8 cellular contexts compared by ENCODE assay signal in genomic region chr6:144104898-144105487, GRCh38. TPM values are rescaled to one million over a fixed set of nuclear protein-coding genes. Genes with fewer than 3 reads are reported as not detected.
DNase-seq lines count a peak whose midpoint lies in the region; ATAC-seq, FAIRE-seq and TF ChIP-seq lines count a peak whose summit lies in the region.

No MANE protein-coding gene starts in this region.

- TF ChIP-seq CTCF in colonic mucosa (IDR thresholded peaks at IDR 0.05) (peak; percentile 55), lower lobe of right lung (IDR thresholded peaks at IDR 0.05) (peak; percentile 75)

- H3K36me3 ChIP-seq in colonic mucosa, result no peaks in the 10 kb centered on the region
- H3K36me3 ChIP-seq in lower lobe of right lung, result no peaks in the 10 kb centered on the region

- H3K27ac ChIP-seq in colonic mucosa (no peak overlapping the region), lower lobe of right lung (no peak overlapping the region)

- H3K9me3 ChIP-seq in colonic mucosa (no peaks in the 10 kb centered on the region), lower lobe of right lung (no peaks in the 10 kb centered on the region)

- H3K27me3 ChIP-seq in colonic mucosa (no peaks in the 10 kb centered on the region), lower lobe of right lung (ENCODE audit: low read depth) (no peaks in the 10 kb centered on the region)

- no peaks in the 10 kb centered on the region for H3K9me3 Mint-ChIP-seq in activated naive CD4-positive, alpha-beta T cell treated with anti-CD3 and anti-CD28 coated beads, Interleukin-2, amount 50 U/mL, for 72 hours

- DNase-seq in activated naive CD4-positive, alpha-beta T cell treated with anti-CD3 and anti-CD28 coated beads, Interleukin-2, amount 50 U/mL, for 72 hours (ENCODE audit: low spot score in 2 of 2), result peak in 1 of 2 donors; percentile 63
- DNase-seq in activated naive CD4-positive, alpha-beta T cell treated with anti-CD3 and anti-CD28 coated beads, Interleukin-2, amount 50 U/mL, for 16 hours, result no peak
- DNase-seq in KG1 (lab: John Stamatoyannopoulos, UW) (peak; percentile 57), RPMI7951 (ENCODE audit: low read depth) (peak; percentile 71), colonic mucosa (peak; percentile 51), lower lobe of right lung (no peak), urothelium cell line (ENCODE audit: low spot score) (peak; percentile 50)

- H3K4me1 ChIP-seq in colonic mucosa, result no peaks in the 10 kb centered on the region
- H3K4me1 ChIP-seq in lower lobe of right lung, result peaks cover 6% of the 10 kb centered on the region

- no peak overlapping the region for H3K4me3 ChIP-seq in colonic mucosa
- no peak overlapping the region for H3K4me3 ChIP-seq in lower lobe of right lung

- intact Hi-C loops in colonic mucosa (cut with DNase I), result loop anchor here (5.0 kb wide), 2 partner anchors 112 to 377 kb away; no protein-coding TSS in a partner anchor
- intact Hi-C loops in lower lobe of right lung (cut with DNase I), result loop anchor here (5.0 kb wide), 1 partner anchor 112 kb away; no protein-coding TSS in a partner anchor

- no peak overlapping the region for H3K27ac Mint-ChIP-seq in activated naive CD4-positive, alpha-beta T cell treated with anti-CD3 and anti-CD28 coated beads, Interleukin-2, amount 50 U/mL, for 72 hours

- H3K36me3 Mint-ChIP-seq in activated naive CD4-positive, alpha-beta T cell treated with anti-CD3 and anti-CD28 coated beads, Interleukin-2, amount 50 U/mL, for 72 hours, result no peaks in the 10 kb centered on the region

- no peak overlapping the region for H3K9ac ChIP-seq in colonic mucosa (ENCODE audit: low read depth in 2 of 2, low read length in 2 of 2)

- ATAC-seq in activated naive CD4-positive, alpha-beta T cell treated with anti-CD3 and anti-CD28 coated beads, Interleukin-2, amount 50 U/mL, for 72 hours, result peak; percentile 58 to 81
- ATAC-seq in GM21529 (IDR thresholded peaks at IDR 0.05; ENCODE audit: unreplicated experiment) (peak; percentile 93), lower lobe of right lung (peak; percentile 79 to 86)

- no peak for FAIRE-seq in urothelium cell line (lab: Jason Lieb, UNC)

RNA-seq across cellular contexts. Expression of gene SF3B5, which starts 9.6 kb away (rescaled TPM):
- total RNA-seq in activated naive CD4-positive, alpha-beta T cell treated with anti-CD3 and anti-CD28 coated beads, Interleukin-2, amount 50 U/mL, for 72 hours, result 100 to 1,000 TPM; 129 to 194 TPM
- 264 and 311 TPM in 2 replicates for total RNA-seq in RPMI7951 (2014; rRNA removed; shearing (Covaris generic))
- total RNA-seq in colonic mucosa, result 100 to 1,000 TPM; 149 to 285 TPM
- total RNA-seq in lower lobe of right lung, result 112 TPM

RNA-seq across cellular contexts. Expression of gene STX11, which starts 45.3 kb away (rescaled TPM):
- total RNA-seq in activated naive CD4-positive, alpha-beta T cell treated with anti-CD3 and anti-CD28 coated beads, Interleukin-2, amount 50 U/mL, for 72 hours, result 10 to 100 TPM; 23.3 to 24.6 TPM
- total RNA-seq in RPMI7951 (2014; rRNA removed; shearing (Covaris generic)), result 0.96 and 2.0 TPM in 2 replicates
- total RNA-seq in colonic mucosa (1 to 10 TPM in 1 of 2 donors, under 1 TPM in 1; 0.59 to 3.8 TPM), lower lobe of right lung (54.1 TPM)

Comparison
In these comparisons a context has a peak if more than half of its experiments do, and no peak if none do; other contexts are left out.
1. DNase-seq: peak in KG1 (single experiment), RPMI7951 (single experiment), colonic mucosa (single experiment) and urothelium cell line (single experiment); none in activated naive CD4-positive, alpha-beta T cell treated with anti-CD3 and anti-CD28 coated beads, Interleukin-2, amount 50 U/mL, for 16 hours (single experiment) and lower lobe of right lung (single experiment).
2. Peak in every context shown above with its lines, with median percentiles within 50 percentile points of each other: ATAC-seq.